In the genomic region with DNA sequence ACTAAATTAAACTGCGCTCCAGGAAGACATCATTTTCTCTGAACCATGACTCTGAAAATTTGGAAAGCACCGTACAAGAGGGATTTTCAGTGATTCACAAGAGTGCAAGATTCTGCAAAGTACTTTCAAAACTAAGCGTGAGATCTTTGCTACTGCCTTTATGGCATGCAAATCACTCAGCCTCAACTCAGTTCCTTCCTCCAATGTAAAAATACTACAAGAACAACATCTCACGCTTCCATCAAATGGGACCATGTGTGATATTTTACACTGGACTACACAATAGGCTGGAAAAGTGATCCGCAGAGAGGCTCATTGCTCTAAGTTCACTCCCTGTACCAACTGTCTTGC, we compare ENCODE assay signal across 9 cellular contexts. TPM values are rescaled to one million over a fixed set of nuclear protein-coding genes. Genes with fewer than 3 reads are reported as not detected.
A peak's percentile ranks its signal among the peaks of the same experiment; 100 is the strongest.
DNase-seq lines count a peak whose midpoint lies in the region; ATAC-seq lines count a peak whose summit lies in the region.
"Had no signal": no experiment of that assay in that cellular context is flagged by ENCODE, and none has a peak within 500 bp of the region (broad histone marks: within the 10 kb centered on the region; RNA-seq: fewer than 3 reads in every experiment).

No MANE protein-coding gene starts in this region.

- POLR2A ChIA-PET in CD4-positive, alpha-beta memory T cell (lab: Charles Lee; ENCODE audit: partially characterized antibody) = no interaction called here

- no peaks in the 10 kb centered on the region for H3K27me3 ChIP-seq in CD4-positive, alpha-beta memory T cell (ENCODE audit: insufficient read depth, low read length)
- peaks cover 41% of the 10 kb centered on the region for H3K27me3 ChIP-seq in ectodermal cell (ENCODE audit: control insufficient read depth, insufficient read depth, low read length, poor library complexity, severe bottlenecking)

- no peaks in the 10 kb centered on the region for H3K9me3 Mint-ChIP-seq in CD4-positive, alpha-beta memory T cell

- H3K27ac ChIP-seq in CD4-positive, alpha-beta memory T cell (ENCODE audit: low read depth, low read length) = no peak overlapping the region
- H3K27ac ChIP-seq in ectodermal cell (ENCODE audit: insufficient read depth, low read depth, low read length, poor library complexity, severe bottlenecking) = no peak overlapping the region
- H3K27ac ChIP-seq: neutrophil had no signal

- intact Hi-C loops in CD4-positive, alpha-beta memory T cell (cut with micrococcal nuclease) = loop anchor here (2.0 to 10.0 kb wide), 2 partner anchors 1211 to 1549 kb away; a partner anchor contains a TSS

- peak overlapping the region in 1 of 2 donors; percentile 84 for H3K4me3 ChIP-seq in CD4-positive, alpha-beta memory T cell (ENCODE audit: low read length in 2 of 2)
- H3K4me3 ChIP-seq in ectodermal cell (ENCODE audit: insufficient read depth, low read depth, low read length) = peak overlapping the region; percentile 36

- H3K4me3 Mint-ChIP-seq in CD4-positive, alpha-beta memory T cell = peak overlapping the region; percentile 94 to 98 (median 97)

- no peaks in the 10 kb centered on the region for H3K36me3 ChIP-seq in CD4-positive, alpha-beta memory T cell (ENCODE audit: insufficient read depth, low read length)
- H3K36me3 ChIP-seq in ectodermal cell (ENCODE audit: control insufficient read depth, insufficient read depth, low read length) = no peaks in the 10 kb centered on the region
- H3K36me3 ChIP-seq: neutrophil had no signal

- H3K27me3 Mint-ChIP-seq in CD4-positive, alpha-beta memory T cell = no peaks in the 10 kb centered on the region

- 89 to 90% methylated on average over 5 of the region's 5 CpGs for WGBS in ectodermal cell, 2 experiments

- H3K4me1 ChIP-seq in CD4-positive, alpha-beta memory T cell (ENCODE audit: insufficient read depth, low read length) = peaks cover 18% of the 10 kb centered on the region
- H3K4me1 ChIP-seq in ectodermal cell (ENCODE audit: control insufficient read depth, insufficient read depth, low read length) = no peaks in the 10 kb centered on the region

- H3K27ac Mint-ChIP-seq in CD4-positive, alpha-beta memory T cell = peak overlapping the region in 6 of 7 donors; percentile 46 to 98 (median 62)

- peak in 3 of 5 donors; percentile 1 to 3 (median 3) for DNase-seq in CD4-positive, alpha-beta memory T cell
- DNase-seq in renal cortical epithelial cell (ENCODE audit: low read depth) (peak; percentile 20), AG08396 (ENCODE audit: low spot score) (no peak), H4 (ENCODE audit: low spot score) (no peak), superior temporal gyrus (ENCODE audit: extremely low spot score) (no peak)

- H3K4me1 Mint-ChIP-seq in CD4-positive, alpha-beta memory T cell = peaks cover 19 to 29% (median 26%) of the 10 kb centered on the region in 4 donors

- H3K36me3 Mint-ChIP-seq in CD4-positive, alpha-beta memory T cell = peaks cover 0 to 7% of the 10 kb centered on the region in 2 donors

- ATAC-seq in GM19463 (IDR thresholded peaks at IDR 0.05; ENCODE audit: unreplicated experiment) = peak; percentile 29
- peak; percentile 33 for ATAC-seq in HG03460 (IDR thresholded peaks at IDR 0.05; ENCODE audit: unreplicated experiment)

- CTCF ChIA-PET in CD4-positive, alpha-beta memory T cell (lab: Charles Lee; ENCODE audit: partially characterized antibody) = interaction anchor here (1.2 kb wide), 1 partner anchor 40 kb away, joined by 3 read pairs; no protein-coding TSS in a partner anchor

- H3K9me3 ChIP-seq in CD4-positive, alpha-beta memory T cell (ENCODE audit: control insufficient read depth in 1 of 2, low read length in 2 of 2) = no peaks in the 10 kb centered on the region
- H3K9me3 ChIP-seq in ectodermal cell (ENCODE audit: control insufficient read depth, low read length) = no peaks in the 10 kb centered on the region
- H3K9me3 ChIP-seq: neutrophil had no signal

RNA-seq across cellular contexts. Expression of a gene that starts 0.7 kb away (rescaled TPM):
- total RNA-seq in CD4-positive, alpha-beta memory T cell = 1 to 10 TPM; 4.7 to 6.1 TPM
- polyA plus RNA-seq in CD4-positive, alpha-beta memory T cell = 1 to 10 TPM; 2.6 to 4.4 TPM
- not detected for polyA plus RNA-seq in ectodermal cell (2013, experiment 1 of 4)
- polyA plus RNA-seq in ectodermal cell (2013, experiment 2 of 4) = not detected
- not detected for polyA plus RNA-seq in ectodermal cell (2013, experiment 3 of 4)
- polyA plus RNA-seq in ectodermal cell (2013, experiment 4 of 4) = 0.24 TPM
- 9.0 and 20.1 TPM in 2 replicates for total RNA-seq in renal cortical epithelial cell
- 12.0 and 16.0 TPM in 2 replicates for total RNA-seq in H4 (2014; rRNA removed; shearing (Covaris generic))

Comparison
In these comparisons a context has a peak if more than half of its experiments do, and no peak if none do; other contexts are left out.
1. DNase-seq: peak in CD4-positive, alpha-beta memory T cell (3 of 5) and renal cortical epithelial cell (single experiment); none in AG08396 (single experiment), H4 (single experiment) and superior temporal gyrus (single experiment).